10 cellular contexts compared by ENCODE assay signal in the genomic region with DNA sequence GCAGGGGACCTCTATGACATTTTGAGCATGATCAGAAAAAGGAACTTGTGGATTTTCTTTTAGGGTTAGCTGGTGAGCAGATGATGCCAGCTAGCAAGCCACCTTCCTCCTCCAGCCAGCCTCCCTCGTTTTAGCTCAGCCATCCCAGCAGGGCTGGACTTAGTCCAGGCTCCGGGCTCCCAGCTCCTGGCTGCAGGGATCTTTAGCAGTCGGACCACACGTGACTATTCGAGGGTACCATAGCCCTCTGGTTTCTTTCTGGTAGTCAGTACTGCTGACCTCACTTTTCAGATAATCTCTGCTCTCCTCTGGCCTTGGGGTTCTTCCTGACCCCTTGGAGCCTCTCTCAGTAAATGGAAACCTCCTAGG. TPM values are rescaled to one million over a fixed set of nuclear protein-coding genes. Genes with fewer than 3 reads are reported as not detected.
DNase-seq lines count a peak whose midpoint lies in the region; ATAC-seq, FAIRE-seq and TF ChIP-seq lines count a peak whose summit lies in the region.
"Had no signal": no experiment of that assay in that cellular context is flagged by ENCODE, and none has a peak within 500 bp of the region (broad histone marks: within the 10 kb centered on the region; RNA-seq: fewer than 3 reads in every experiment).

No MANE protein-coding gene starts in this region.

- H3K79me2 ChIP-seq in MM.1S (ENCODE audit: low read length) (peaks cover 100% of the 10 kb centered on the region), H1 (ENCODE audit: control insufficient read depth in 1 of 2, insufficient read depth in 2 of 2, low read length in 2 of 2) (peaks cover 8 to 94% of the 10 kb centered on the region in 2 experiments)

- ATAC-seq in heart right ventricle: peak in 2 of 8 donors; percentile 10 to 20
- ATAC-seq in right cardiac atrium: no peak

- H2AFZ ChIP-seq in MM.1S (ENCODE audit: low read length): no peak overlapping the region
- H2AFZ ChIP-seq in H1 (ENCODE audit: low read length): no peak overlapping the region

- peak overlapping the region; percentile 62; the same call in 1 of the 2 replicates for H4K8ac ChIP-seq in H1 (ENCODE audit: extremely low read depth, insufficient read depth, low read length)

- H3K27me3 ChIP-seq in heart right ventricle: no peaks in the 10 kb centered on the region
- no peaks in the 10 kb centered on the region for H3K27me3 ChIP-seq in right cardiac atrium (ENCODE audit: control insufficient read depth, insufficient read depth)
- H3K27me3 ChIP-seq in MM.1S (replicated peaks; ENCODE audit: insufficient read depth, low read length): no peaks in the 10 kb centered on the region
- H3K27me3 ChIP-seq in H1 (replicated peaks in 1 of 4; ENCODE audit: control insufficient read depth in 3 of 4, extremely low read depth in 1 of 4, insufficient read depth in 3 of 4, low read length in 3 of 4): no peaks in the 10 kb centered on the region

- DNase-seq in heart right ventricle (no peak), right cardiac atrium (no peak), MM.1S (peak; percentile 51), H1 (ENCODE audit: low read depth in 1 of 2, low spot score in 2 of 2) (no peak), NCI-H226 (no peak), HPDE6-E6E7 (ENCODE audit: extremely low spot score) (no peak), D341Med (ENCODE audit: low spot score) (no peak), SIG-M5 treated with dmso at 0.1 percent for 504 hours (lab: John Stamatoyannopoulos, UW; ENCODE audit: unreplicated experiment) (no peak)
- DNase-seq: GOT3, SHP77 treated with DMSO at 0.1 percent for 48 hours had no signal

- H2BK5ac ChIP-seq in H1 (ENCODE audit: low read depth, low read length): no peak overlapping the region

- no peak overlapping the region for H4K5ac ChIP-seq in H1 (ENCODE audit: insufficient read length, low read depth, low read length)

- H3K9ac ChIP-seq in MM.1S (ENCODE audit: low read length) (peak overlapping the region; percentile 34; the same call in 1 of the 2 replicates), H1 (replicated peaks in 1 of 4; ENCODE audit: extremely low read depth in 1 of 4, low read depth in 3 of 4, low read length in 3 of 4) (no peak overlapping the region)

- CTCF ChIA-PET in H1 (lab: Charles Lee; ENCODE audit: partially characterized antibody): interaction anchor here (1.3 to 3.1 kb wide), 2 partner anchors 12 to 16 kb away, joined by 5 to 12 read pairs; no protein-coding TSS in a partner anchor

- H3K4me1 ChIP-seq in heart right ventricle: peaks cover 15 to 97% (median 89%) of the 10 kb centered on the region in 9 donors
- peaks cover 16% of the 10 kb centered on the region for H3K4me1 ChIP-seq in right cardiac atrium (ENCODE audit: control insufficient read depth, insufficient read depth, low read length)
- H3K4me1 ChIP-seq in MM.1S (ENCODE audit: low read length): peaks cover 38% of the 10 kb centered on the region
- peaks cover 4 to 31% (median 10%) of the 10 kb centered on the region in 4 experiments for H3K4me1 ChIP-seq in H1 (replicated peaks in 1 of 4; ENCODE audit: control insufficient read depth in 3 of 4, insufficient read depth in 4 of 4, low read length in 3 of 4)

- TF ChIP-seq EP300 in H1 (IDR thresholded peaks at IDR 0.05; ENCODE audit: borderline replicate concordance in 1 of 2, low read depth in 2 of 2, low read length in 2 of 2): no peak

- H3K14ac ChIP-seq in H1 (ENCODE audit: insufficient read length): no peak overlapping the region

- H3K4me2 ChIP-seq in MM.1S (ENCODE audit: low read depth, low read length): peak overlapping the region; percentile 57
- H3K4me2 ChIP-seq in H1 (ENCODE audit: insufficient read depth in 1 of 2, low read depth in 2 of 2, low read length in 2 of 2): no peak overlapping the region

- POLR2A ChIA-PET in H1 (lab: Charles Lee; ENCODE audit: partially characterized antibody): no interaction called here

- no peak overlapping the region for H2BK20ac ChIP-seq in H1 (ENCODE audit: low read length)

- peaks cover 0 to 7% (median 0%) of the 10 kb centered on the region in 9 donors for H3K36me3 ChIP-seq in heart right ventricle
- no peaks in the 10 kb centered on the region for H3K36me3 ChIP-seq in MM.1S (replicated peaks; ENCODE audit: insufficient read depth, low read length)
- H3K36me3 ChIP-seq in H1 (ENCODE audit: control insufficient read depth in 2 of 4, insufficient read depth in 4 of 4, low read length in 3 of 4): no peaks in the 10 kb centered on the region

- no peak for TF ChIP-seq POLR2A in H1 (IDR thresholded peaks at IDR 0.05; ENCODE audit: control extremely low read depth in 1 of 2, low read depth in 2 of 2, low read length in 2 of 2)

- H2BK15ac ChIP-seq in H1 (ENCODE audit: low read length): no peak overlapping the region

- no peak for FAIRE-seq in H1 (lab: Jason Lieb, UNC)

- H4K91ac ChIP-seq in H1 (replicated peaks; ENCODE audit: insufficient read length, low read length): no peak overlapping the region

- peaks cover 27% of the 10 kb centered on the region; the same call in 1 of the 2 replicates for H4K20me1 ChIP-seq in MM.1S (ENCODE audit: insufficient read depth, low read length)
- peaks cover 11 to 39% of the 10 kb centered on the region in 2 experiments for H4K20me1 ChIP-seq in H1 (replicated peaks in 1 of 2; ENCODE audit: control insufficient read depth in 1 of 2, insufficient read depth in 2 of 2, low read length in 2 of 2)

- H2AK5ac ChIP-seq in H1 (ENCODE audit: low read depth, low read length): 0 out of 2 replicates have a peak overlapping the region, but pooled peaks have one; percentile 2

- peak overlapping the region in 8 of 10 donors; percentile 6 to 73 (median 38) for H3K27ac ChIP-seq in heart right ventricle
- H3K27ac ChIP-seq in right cardiac atrium (ENCODE audit: low read length): no peak overlapping the region
- H3K27ac ChIP-seq in MM.1S (ENCODE audit: low read length): peak overlapping the region; percentile 89
- no peak overlapping the region for H3K27ac ChIP-seq in H1 (ENCODE audit: low read depth, low read length)

- H3K4ac ChIP-seq in H1 (replicated peaks; ENCODE audit: insufficient read length, low read depth, low read length): no peak overlapping the region

- H2BK12ac ChIP-seq in H1 (ENCODE audit: low read depth, low read length): no peak overlapping the region

- no peak for TF ChIP-seq RAD21 in H1 (IDR thresholded peaks at IDR 0.05 in 1 of 2, conservative IDR thresholded peaks at IDR 0.05 in 1 of 2; ENCODE audit: low read depth in 2 of 2, low read length in 2 of 2)

- TF ChIP-seq CTCF in heart right ventricle (IDR thresholded peaks at IDR 0.05): no peak
- TF ChIP-seq CTCF in MM.1S (IDR thresholded peaks at IDR 0.05; ENCODE audit: low read length): no peak
- no peak for TF ChIP-seq CTCF in H1 (IDR thresholded peaks at IDR 0.05; ENCODE audit: control extremely low read depth in 1 of 3, insufficient read depth in 1 of 3, low read depth in 1 of 3, low read length in 3 of 3)

- no peak overlapping the region for H3K23ac ChIP-seq in H1 (ENCODE audit: insufficient read length)

- peaks cover 22% of the 10 kb centered on the region for H3F3A ChIP-seq in MM.1S (ENCODE audit: insufficient read depth, low read length)

- H3K56ac ChIP-seq in H1 (replicated peaks; ENCODE audit: insufficient read length, low read depth, low read length): no peak overlapping the region

- no peak overlapping the region for H3K18ac ChIP-seq in H1 (ENCODE audit: extremely low read depth, low read length)

- no peaks in the 10 kb centered on the region for H3K9me3 ChIP-seq in heart right ventricle
- H3K9me3 ChIP-seq in right cardiac atrium (ENCODE audit: control insufficient read depth, low read length): no peaks in the 10 kb centered on the region
- H3K9me3 ChIP-seq in MM.1S (replicated peaks; ENCODE audit: insufficient read depth, low read length): no peaks in the 10 kb centered on the region
- H3K9me3 ChIP-seq in H1 (ENCODE audit: insufficient read depth in 2 of 2, low read depth in 1 of 2, low read length in 1 of 2): no peaks in the 10 kb centered on the region

- WGBS in heart right ventricle, 2 donors: 32 to 37% methylated on average over 5 of the region's 5 CpGs
- WGBS in right cardiac atrium: 43% methylated on average over 5 of the region's 5 CpGs
- 95% methylated on average over 5 of the region's 5 CpGs; no CpG with 5 or more reads in 1 of the 2 experiments for WGBS in H1 (ENCODE audit: extremely low coverage in 1 of 2, insufficient coverage in 1 of 2, insufficient read length in 1 of 2, insufficient replicate concordance in 2 of 2, low coverage in 1 of 2, low lambda C conversion rate in 2 of 2, missing lambda C conversion rate in 1 of 2), 2 experiments

- H3K79me1 ChIP-seq in H1 (ENCODE audit: low read depth, low read length): peaks cover 43% of the 10 kb centered on the region

- H3K9me2 ChIP-seq in MM.1S (replicated peaks; ENCODE audit: insufficient read depth, low read length): no peaks in the 10 kb centered on the region

- no peak overlapping the region for H2BK120ac ChIP-seq in H1 (replicated peaks; ENCODE audit: low read depth, low read length)

- H3K23me2 ChIP-seq in H1 (ENCODE audit: low read depth, low read length): no peaks in the 10 kb centered on the region; the same call in 1 of the 2 replicates

- H3K4me3 ChIP-seq in heart right ventricle: peak overlapping the region in 1 of 10 donors; percentile 8
- H3K4me3 ChIP-seq in right cardiac atrium (ENCODE audit: low read length): no peak overlapping the region
- H3K4me3 ChIP-seq in MM.1S (ENCODE audit: low read length): peak overlapping the region; percentile 26; the same call in 1 of the 2 replicates
- H3K4me3 ChIP-seq in H1 (ENCODE audit: extremely low read depth in 1 of 4, insufficient read depth in 2 of 4, low read depth in 3 of 4, low read length in 4 of 4): no peak overlapping the region

- intact Hi-C loops in heart right ventricle (cut with DNase I) (loop anchor here in 1 of 10 donors (10.0 kb wide), 1 partner anchor 258 kb away; no protein-coding TSS in a partner anchor), right cardiac atrium (cut with DNase I) (no loop called here)

TF ChIP-seq in H1, 55 proteins besides CTCF, POLR2A, EP300 and RAD21 (continues in another document):
- TF ChIP-seq ASH2L (IDR thresholded peaks at IDR 0.05; ENCODE audit: low read length): no peak

RNA-seq across cellular contexts. Expression of a gene that starts 31.8 kb away (rescaled TPM):
- total RNA-seq in heart right ventricle: 10 to 100 TPM; 21.1 to 45.1 (median 29.9) TPM
- polyA plus RNA-seq in heart right ventricle: 10 to 100 TPM; 18.5 to 20.8 TPM
- 10 to 100 TPM; 29.9 to 39.5 (median 32.1) TPM for total RNA-seq in right cardiac atrium
- polyA plus RNA-seq in right cardiac atrium: 30.9 TPM
- total RNA-seq in H1 (2021; fragmentation: NEBNext Ultra II Directional; extraction: Animal tissue kit (Norgen Biotek cat#: 25700)): 61.7 and 65.7 TPM in 2 replicates
- 30.3 and 43.3 TPM in 2 replicates for polyA plus RNA-seq in H1 (2011; rRNA removed)
- polyA plus RNA-seq in H1 (2011; cell fraction: cytosol; rRNA removed): 53.3 TPM
- 29.7 TPM for polyA plus RNA-seq in H1 (2011; cell fraction: nucleus; rRNA removed)
- polyA plus RNA-seq in H1 (2012, experiment 1 of 2): 40.0 to 65.8 TPM (median 58.8 TPM) in 4 replicates
- 18.2 TPM for polyA plus RNA-seq in H1 (2012, experiment 2 of 2)
- 47.1 TPM for polyA plus RNA-seq in H1 (2013, experiment 1 of 2)
- 48.3 TPM for polyA plus RNA-seq in H1 (2013, experiment 2 of 2)
- polyA minus RNA-seq in H1 (2011; rRNA and poly(A)+ RNA removed): 25.2 and 26.7 TPM in 2 replicates
- 20.3 TPM for polyA minus RNA-seq in H1 (2011; cell fraction: cytosol; rRNA and poly(A)+ RNA removed)
- 18.3 TPM for polyA minus RNA-seq in H1 (2011; cell fraction: nucleus; rRNA and poly(A)+ RNA removed)

Comparison
In these comparisons a context has a peak if more than half of its experiments do, and no peak if none do; other contexts are left out.
1. H3K27ac ChIP-seq: peak in heart right ventricle (8 of 10) and MM.1S (single experiment); none in right cardiac atrium (single experiment) and H1 (single experiment).